Comparison of ENCODE assay signal across 29 cellular contexts in the genomic region with DNA sequence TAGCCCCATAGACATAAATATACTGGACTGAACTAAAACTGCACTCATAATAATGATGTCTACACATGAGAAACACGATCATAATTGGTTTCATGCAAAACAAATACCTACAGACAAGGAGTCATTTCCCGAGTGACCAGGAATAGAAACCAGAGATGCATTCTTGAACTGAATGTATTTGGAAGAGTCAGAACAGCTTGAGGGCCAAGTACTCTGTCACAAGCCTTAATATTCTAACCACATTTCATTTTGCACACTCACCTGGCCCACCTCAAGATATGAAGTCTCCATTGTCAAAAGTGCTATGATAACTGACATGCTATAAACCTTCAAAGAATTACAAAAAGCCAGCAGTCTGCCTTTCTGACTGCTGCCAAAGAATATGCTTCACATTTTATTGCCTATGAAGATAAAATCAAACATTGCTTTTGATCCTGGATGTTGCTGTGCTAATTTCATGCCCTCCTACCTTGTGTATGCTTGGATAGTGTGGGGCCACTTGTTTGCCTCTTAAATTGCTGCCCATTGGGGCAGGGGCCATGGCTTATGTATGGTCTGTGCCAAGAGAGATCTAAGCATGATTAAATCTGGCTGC. TPM values are rescaled to one million over a fixed set of nuclear protein-coding genes. Genes with fewer than 3 reads are reported as not detected.
DNase-seq lines count a peak whose midpoint lies in the region; ATAC-seq and TF ChIP-seq lines count a peak whose summit lies in the region.
"Had no signal": no experiment of that assay in that cellular context is flagged by ENCODE, and none has a peak within 500 bp of the region (broad histone marks: within the 10 kb centered on the region; RNA-seq: fewer than 3 reads in every experiment).

No MANE protein-coding gene starts in this region.

- H3K9me3 ChIP-seq in PC-3 (ENCODE audit: low read length): no peaks in the 10 kb centered on the region
- no peaks in the 10 kb centered on the region for H3K9me3 ChIP-seq in mucosa of descending colon
- H3K9me3 ChIP-seq in OCI-LY7 (ENCODE audit: low read length): no peaks in the 10 kb centered on the region
- H3K9me3 ChIP-seq in smooth muscle cell (replicated peaks; ENCODE audit: low read depth): no peaks in the 10 kb centered on the region
- H3K9me3 ChIP-seq: adrenal gland, lower lobe of right lung, psoas muscle, thyroid gland had no signal

- no peaks in the 10 kb centered on the region for H4K20me1 ChIP-seq in PC-3 (ENCODE audit: low read length)
- no peaks in the 10 kb centered on the region for H4K20me1 ChIP-seq in OCI-LY7 (ENCODE audit: insufficient read depth, low read length)
- H4K20me1 ChIP-seq in smooth muscle cell (ENCODE audit: low read depth): no peaks in the 10 kb centered on the region

- H3K27ac ChIP-seq in ACC112 (ENCODE audit: low read depth, low read length): peak overlapping the region; percentile 50
- H3K27ac ChIP-seq in PC-3 (ENCODE audit: low read length): peak overlapping the region; percentile 74
- H3K27ac ChIP-seq in coronary artery: peak overlapping the region in 1 of 2 donors; percentile 12
- no peak overlapping the region for H3K27ac ChIP-seq in OCI-LY7 (ENCODE audit: low read depth, low read length, poor library complexity, severe bottlenecking)
- H3K27ac ChIP-seq in smooth muscle cell (ENCODE audit: low read depth): no peak overlapping the region
- H3K27ac ChIP-seq: adrenal gland, lower lobe of right lung, psoas muscle, SK-N-MC, skin epidermis, thyroid gland had no signal

- ATAC-seq in PC-3 (peak; percentile 72), mucosa of descending colon (peak; percentile 47), HG02642 (IDR thresholded peaks at IDR 0.05; ENCODE audit: poor library complexity, unreplicated experiment) (no peak)
- ATAC-seq: lower lobe of right lung; psoas muscle; stimulated activated naive B cell treated with anti-CD40 and anti-IgM and Interleukin-4, amounts not matched to agents 10 μg/mL and 1 μg/mL and 100 μg/mL, for 72 hours; WTC11 had no signal

- CTCF ChIA-PET in PC-3 (lab: Charles Lee) (no interaction called here), OCI-LY7 (lab: Charles Lee; ENCODE audit: unreplicated experiment) (no interaction called here)

- POLR2A ChIA-PET in PC-3 (lab: Charles Lee; ENCODE audit: unreplicated experiment) (no interaction called here), OCI-LY7 (lab: Charles Lee) (interaction anchor here (0.6 kb wide), 1 partner anchor 40 kb away, joined by 3 read pairs; no protein-coding TSS in a partner anchor)

- H3K4me1 ChIP-seq in ACC112 (ENCODE audit: control insufficient read depth, insufficient read depth, low read length, unreplicated experiment) (peaks cover 36% of the 10 kb centered on the region), PC-3 (ENCODE audit: insufficient read depth, low read length) (peaks cover 21% of the 10 kb centered on the region), mucosa of descending colon (ENCODE audit: low read depth) (peaks cover 4% of the 10 kb centered on the region), OCI-LY7 (ENCODE audit: insufficient read depth, low read length, poor library complexity, severe bottlenecking) (no peaks in the 10 kb centered on the region), smooth muscle cell (ENCODE audit: low read depth) (peaks cover 6% of the 10 kb centered on the region)

- H3K79me2 ChIP-seq in ACC112 (ENCODE audit: control insufficient read depth, insufficient read depth, low read length, unreplicated experiment) (no peaks in the 10 kb centered on the region), PC-3 (ENCODE audit: low read length) (no peaks in the 10 kb centered on the region), OCI-LY7 (ENCODE audit: insufficient read depth, low read depth, low read length) (no peaks in the 10 kb centered on the region), smooth muscle cell (ENCODE audit: low read depth) (no peaks in the 10 kb centered on the region)

- H3K4me2 ChIP-seq in PC-3 (ENCODE audit: low read length): peak overlapping the region; percentile 0
- no peak overlapping the region for H3K4me2 ChIP-seq in OCI-LY7 (ENCODE audit: low read length)
- no peak overlapping the region for H3K4me2 ChIP-seq in smooth muscle cell

- H3K27me3 ChIP-seq in ACC112 (ENCODE audit: insufficient read depth, low read length): no peaks in the 10 kb centered on the region
- no peaks in the 10 kb centered on the region for H3K27me3 ChIP-seq in PC-3 (ENCODE audit: low read length)
- H3K27me3 ChIP-seq in smooth muscle cell (ENCODE audit: low read depth): no peaks in the 10 kb centered on the region
- H3K27me3 ChIP-seq: adrenal gland, thyroid gland had no signal

- DNase-seq in PC-3 (peak; percentile 72), coronary artery (ENCODE audit: low spot score) (peak; percentile 14), mucosa of descending colon (no peak), NCI-H446 treated with DMSO at 0.1 percent for 48 hours (lab: John Stamatoyannopoulos, UW) (no peak), OCI-LY7 (ENCODE audit: low spot score) (no peak), smooth muscle cell (lab: John Stamatoyannopoulos, UW; ENCODE audit: unreplicated experiment) (no peak)
- DNase-seq: activated CD4-positive, alpha-beta T cell treated with anti-CD3 and anti-CD28 coated beads, Interleukin-2, amount 50 U/mL, for 48 hours; activated gamma-delta T cell treated with Interleukin-2 at 50 U/mL for 16 hours; activated T-cell treated with anti-CD3 and anti-CD28 coated beads for 4 hours; DND-41; foreskin melanocyte; hypothalamus; islet precursor cell; lower lobe of right lung; NCI-H1417 treated with DMSO at 0.1 percent for 48 hours; NCI-H524 treated with DMSO at 0.1 percent for 48 hours; psoas muscle; RPMI8226; stimulated activated CD4-positive, alpha-beta T cell treated with anti-CD3 and anti-CD28 coated beads, Interleukin-2, amount 100 ng/mL, for 24 hours; stimulated activated naive B cell treated with anti-CD40 and anti-IgM and Interleukin-4, amounts not matched to agents 10 μg/mL and 1 μg/mL and 100 μg/mL, for 72 hours; thyroid gland had no signal

- H3K4me3 ChIP-seq in ACC112 (ENCODE audit: low read depth, low read length) (no peak overlapping the region), PC-3 (ENCODE audit: low read length) (no peak overlapping the region), coronary artery (no peak overlapping the region), mucosa of descending colon (no peak overlapping the region), OCI-LY7 (ENCODE audit: low read depth, low read length, poor library complexity, severe bottlenecking) (no peak overlapping the region), smooth muscle cell (no peak overlapping the region)
- H3K4me3 ChIP-seq: adrenal gland, lower lobe of right lung, psoas muscle, SK-N-MC, skin epidermis, thyroid gland had no signal

- intact Hi-C loops in PC-3 (cut with micrococcal nuclease) (no loop called here), mucosa of descending colon (cut with DNase I, micrococcal nuclease) (no loop called here), OCI-LY7 (cut with micrococcal nuclease; ENCODE audit: unreplicated experiment) (no loop called here)

- H3K9me2 ChIP-seq in PC-3 (replicated peaks; ENCODE audit: low read length) (no peaks in the 10 kb centered on the region), OCI-LY7 (ENCODE audit: insufficient read depth, low read length) (no peaks in the 10 kb centered on the region)

- no peak for TF ChIP-seq CTCF in PC-3 (conservative IDR thresholded peaks at IDR 0.05; ENCODE audit: low read depth, low read length)
- no peak for TF ChIP-seq CTCF in coronary artery (IDR thresholded peaks at IDR 0.05)
- TF ChIP-seq CTCF in mucosa of descending colon (IDR thresholded peaks at IDR 0.05): no peak
- no peak for TF ChIP-seq CTCF in OCI-LY7 (conservative IDR thresholded peaks at IDR 0.05; ENCODE audit: low read length)
- no peak for TF ChIP-seq CTCF in smooth muscle cell (IDR thresholded peaks at IDR 0.05; ENCODE audit: borderline replicate concordance, insufficient read depth, poor library complexity, severe bottlenecking)

- no peak overlapping the region for H2AFZ ChIP-seq in ACC112 (ENCODE audit: low read length, unreplicated experiment)
- no peak overlapping the region for H2AFZ ChIP-seq in PC-3 (ENCODE audit: low read length)
- H2AFZ ChIP-seq in OCI-LY7 (ENCODE audit: low read length): no peak overlapping the region
- H2AFZ ChIP-seq in smooth muscle cell (ENCODE audit: low read depth): no peak overlapping the region

- 65% methylated on average over 2 of the region's 2 CpGs for WGBS in smooth muscle cell (ENCODE audit: low lambda C conversion rate)

- H3K9ac ChIP-seq in PC-3 (ENCODE audit: low read length): peak overlapping the region; percentile 41; the same call in 1 of the 2 replicates
- no peak overlapping the region for H3K9ac ChIP-seq in smooth muscle cell (ENCODE audit: low read depth)

- H3F3A ChIP-seq in PC-3 (ENCODE audit: low read length, unreplicated experiment): no peaks in the 10 kb centered on the region
- H3F3A ChIP-seq in smooth muscle cell (ENCODE audit: low read depth): peaks cover 2% of the 10 kb centered on the region

- BruUV-seq in PC-3 (replicated peaks; lab: Mats Ljungman, UMichigan): no TSS peak
- no TSS peak for BruUV-seq in OCI-LY7 (replicated peaks; lab: Mats Ljungman, UMichigan)

- no peaks in the 10 kb centered on the region for H3K36me3 ChIP-seq in ACC112 (ENCODE audit: insufficient read depth, low read length)
- no peaks in the 10 kb centered on the region for H3K36me3 ChIP-seq in PC-3 (ENCODE audit: low read depth, low read length)
- H3K36me3 ChIP-seq in mucosa of descending colon (ENCODE audit: low read depth): no peaks in the 10 kb centered on the region
- no peaks in the 10 kb centered on the region for H3K36me3 ChIP-seq in OCI-LY7 (ENCODE audit: insufficient read depth, low read length)
- H3K36me3 ChIP-seq in smooth muscle cell (ENCODE audit: low read depth): no peaks in the 10 kb centered on the region
- H3K36me3 ChIP-seq: adrenal gland, lower lobe of right lung, thyroid gland had no signal

RNA-seq across cellular contexts. Expression of gene ASAP2, which starts 18.9 kb away (rescaled TPM):
- 25.2 and 34.5 TPM in 2 replicates for total RNA-seq in PC-3 (2014; rRNA removed)
- 10 to 100 TPM; 50.4 to 84.1 (median 50.5) TPM for total RNA-seq in mucosa of descending colon
- total RNA-seq in OCI-LY7 (2014; rRNA removed; shearing (Covaris generic)): 0.03 TPM in 1 of 2 replicates, not detected in the other
- total RNA-seq in OCI-LY7 (2022): 0.07 and 0.27 TPM in 2 replicates
- 23.1 and 24.1 TPM in 2 replicates for total RNA-seq in smooth muscle cell
- polyA plus RNA-seq in smooth muscle cell: 8.8 and 14.4 TPM in 2 replicates
- total RNA-seq: B cell had no signal
- polyA plus RNA-seq: IgD-negative memory B cell had no signal

Comparison
In these comparisons a context has a peak if more than half of its experiments do, and no peak if none do; other contexts are left out.
1. H3K27ac ChIP-seq: peak in ACC112 (single experiment) and PC-3 (single experiment); none in OCI-LY7 (single experiment) and smooth muscle cell (single experiment).
2. DNase-seq: peak in PC-3 (single experiment) and coronary artery (single experiment); none in mucosa of descending colon (0 of 3), NCI-H446 treated with DMSO at 0.1 percent for 48 hours (single experiment), OCI-LY7 (single experiment) and smooth muscle cell (single experiment).
3. RNA of gene ASAP2, which starts 18.9 kb away (total RNA-seq): 50.4 to 84.1 TPM in mucosa of descending colon, 25.2 to 34.5 TPM in PC-3 and 23.1 to 24.1 TPM in smooth muscle cell; 0.03 to 0.27 TPM in OCI-LY7; every median in the first group is over 10 times any median in the second.